Comparison of ENCODE assay signal across 19 cellular contexts in genomic region chr6:157292202-157292601, GRCh38.
"Had no signal": no experiment of that assay in that cellular context is flagged by ENCODE, and none has a peak within 500 bp of the region (broad histone marks: within the 10 kb centered on the region; RNA-seq: fewer than 3 reads in every experiment).

No MANE protein-coding gene starts in this region.

- H3K27me3 ChIP-seq: brain microvascular endothelial cell, cardiac muscle cell had no signal

- H3K27ac ChIP-seq: brain microvascular endothelial cell, cardiac muscle cell, SK-N-MC, VCaP had no signal

- DNase-seq: activated CD4-positive, alpha-beta T cell treated with anti-CD3 and anti-CD28 coated beads for 36 hours; activated CD4-positive, alpha-beta T cell treated with anti-CD3 and anti-CD28 coated beads, Interleukin-2, amount 50 U/mL, for 4 hours; activated CD8-positive, alpha-beta memory T cell treated with anti-CD3 and anti-CD28 coated beads for 24 hours; activated T-cell treated with anti-CD3 and anti-CD28 coated beads, Interleukin-2, amount 50 U/mL, for 72 hours; brain microvascular endothelial cell; cerebellar nuclear complex; KG1; NCI-H1092; NCI-H1417; NCI-H1930; NCI-H510A treated with DMSO at 0.1 percent for 48 hours; RPMI8226; T-cell had no signal

- H3K4me3 ChIP-seq: cardiac muscle cell, SK-N-MC had no signal

- H3K27ac Mint-ChIP-seq: activated CD4-positive, alpha-beta T cell treated with anti-CD3 and anti-CD28 coated beads for 36 hours; activated naive CD4-positive, alpha-beta T cell treated with anti-CD3 and anti-CD28 coated beads, Interleukin-2, amount 50 U/mL, for 24 hours; activated T-cell treated with anti-CD3 and anti-CD28 coated beads, Interleukin-2, amount 50 U/mL, for 72 hours; T-cell had no signal

- H3K27me3 Mint-ChIP-seq: activated CD4-positive, alpha-beta T cell treated with anti-CD3 and anti-CD28 coated beads for 36 hours; activated naive CD4-positive, alpha-beta T cell treated with anti-CD3 and anti-CD28 coated beads, Interleukin-2, amount 50 U/mL, for 24 hours; T-cell had no signal

- H3K4me3 Mint-ChIP-seq: activated CD4-positive, alpha-beta T cell treated with anti-CD3 and anti-CD28 coated beads for 36 hours; activated naive CD4-positive, alpha-beta T cell treated with anti-CD3 and anti-CD28 coated beads, Interleukin-2, amount 50 U/mL, for 24 hours; activated T-cell treated with anti-CD3 and anti-CD28 coated beads, Interleukin-2, amount 50 U/mL, for 72 hours; T-cell had no signal

- H3K9me3 Mint-ChIP-seq: activated naive CD4-positive, alpha-beta T cell treated with anti-CD3 and anti-CD28 coated beads, Interleukin-2, amount 50 U/mL, for 24 hours; activated T-cell treated with anti-CD3 and anti-CD28 coated beads, Interleukin-2, amount 50 U/mL, for 72 hours; T-cell had no signal

- ATAC-seq: activated CD4-positive, alpha-beta T cell treated with anti-CD3 and anti-CD28 coated beads for 36 hours; activated T-cell treated with anti-CD3 and anti-CD28 coated beads, Interleukin-2, amount 50 U/mL, for 72 hours; Panc1; Right ventricle myocardium inferior had no signal

- H3K36me3 ChIP-seq: brain microvascular endothelial cell, cardiac muscle cell had no signal
